ENCODE assay signal across 10 cellular contexts in the genomic region with DNA sequence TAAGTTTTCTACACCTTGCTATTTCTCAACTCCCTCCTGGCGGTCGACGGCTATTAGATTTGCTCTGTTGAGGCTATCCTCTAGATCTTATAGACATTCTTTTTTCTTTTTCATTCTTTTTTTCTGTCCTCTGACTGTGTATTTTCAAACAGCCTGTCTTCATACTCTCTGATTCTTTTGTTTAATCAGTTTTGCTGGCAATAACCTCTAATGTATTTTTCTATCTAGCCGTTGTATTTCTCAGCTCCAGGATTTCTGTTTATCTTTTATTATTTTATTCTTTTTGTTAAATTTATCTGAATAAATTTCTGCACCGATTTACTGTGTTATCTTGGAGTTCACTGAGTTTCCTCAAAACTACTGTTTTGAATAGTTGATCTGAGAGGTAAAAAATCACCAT.
"Had no signal": no experiment of that assay in that cellular context is flagged by ENCODE, and none has a peak within 500 bp of the region (broad histone marks: within the 10 kb centered on the region; RNA-seq: fewer than 3 reads in every experiment).

No MANE protein-coding gene starts in this region.

- DNase-seq: GM23248, GOT3, H7, H9, HCEC 1CT, HFFc6 had no signal

- H3K36me3 ChIP-seq: HAP-1 had no signal

- H3K9ac ChIP-seq: GM23248 had no signal

- H2AFZ ChIP-seq: GM23248, GM23338 had no signal

- FAIRE-seq: H1, H54 had no signal

- H3K4me3 ChIP-seq: GM23248, GM23338, HAP-1 had no signal

- H3K4me1 ChIP-seq: HAP-1 had no signal

- ATAC-seq: GM23338 had no signal

- H3K27ac ChIP-seq: GM23248 had no signal

- H3K4me2 ChIP-seq: GM23338 had no signal
